9 cellular contexts compared by ENCODE assay signal in the genomic region with DNA sequence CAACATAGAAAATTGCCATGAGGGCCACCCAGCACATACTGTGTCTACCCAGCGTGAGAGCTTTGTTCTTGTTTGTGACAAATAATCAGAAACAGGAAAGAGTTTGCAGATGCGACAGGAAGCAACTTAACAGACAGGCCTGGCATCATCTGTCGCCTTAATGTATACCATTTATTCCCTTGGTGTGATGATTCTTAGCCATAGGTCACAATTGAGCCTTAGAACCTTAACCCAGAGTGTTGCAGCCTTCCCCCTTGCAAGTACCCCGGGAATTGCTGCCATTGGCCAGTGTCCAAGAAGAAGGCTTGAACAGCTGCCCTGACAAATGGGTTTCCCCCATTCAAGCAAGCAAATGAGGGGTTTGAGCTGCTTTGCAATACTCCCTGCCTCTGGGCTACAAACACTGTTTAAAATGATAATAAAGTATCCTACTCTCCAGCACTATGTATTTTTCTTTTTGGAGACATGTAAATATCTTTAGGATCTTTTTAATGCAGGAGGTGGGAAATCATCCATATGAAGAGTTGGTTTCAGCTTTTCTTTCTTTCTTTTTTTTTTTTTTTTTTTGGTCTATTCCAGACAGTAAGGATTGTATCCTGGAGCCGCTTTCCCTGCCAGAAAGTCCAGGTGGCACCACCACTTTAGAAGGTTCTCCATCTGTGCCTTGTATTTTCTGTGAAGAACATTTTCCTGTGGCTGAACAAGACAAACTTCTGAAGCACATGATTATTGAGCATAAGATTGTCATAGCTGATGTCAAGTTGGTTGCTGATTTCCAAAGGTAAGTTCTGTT.
A peak's percentile ranks its signal among the peaks of the same experiment; 100 is the strongest.
DNase-seq lines count a peak whose midpoint lies in the region; ATAC-seq and TF ChIP-seq lines count a peak whose summit lies in the region.
"Had no signal": no experiment of that assay in that cellular context is flagged by ENCODE, and none has a peak within 500 bp of the region (broad histone marks: within the 10 kb centered on the region; RNA-seq: fewer than 3 reads in every experiment).

No MANE protein-coding gene starts in this region.

- CTCF ChIA-PET in A673 (lab: Charles Lee) = no interaction called here
- CTCF ChIA-PET in activated CD8-positive, alpha-beta T cell treated with anti-CD3 and anti-CD28 coated beads for 36 hours (lab: Charles Lee) = no interaction called here
- CTCF ChIA-PET in naive thymus-derived CD4-positive, alpha-beta T cell (lab: Charles Lee) = no interaction called here

- ATAC-seq in GM19395 (IDR thresholded peaks at IDR 0.05; ENCODE audit: unreplicated experiment) (peak; percentile 81), HG03135 (IDR thresholded peaks at IDR 0.05; ENCODE audit: unreplicated experiment) (peak; percentile 71)
- ATAC-seq in activated CD8-positive, alpha-beta T cell treated with anti-CD3 and anti-CD28 coated beads for 36 hours = no peak
- no peak for ATAC-seq in naive thymus-derived CD4-positive, alpha-beta T cell

- DNase-seq in A673 (ENCODE audit: low spot score) = peak; percentile 93
- peak; percentile 97 for DNase-seq in NCI-H748 (lab: John Stamatoyannopoulos, UW; ENCODE audit: unreplicated experiment)
- DNase-seq in activated CD8-positive, alpha-beta T cell treated with anti-CD3 and anti-CD28 coated beads for 36 hours = no peak
- no peak for DNase-seq in KG1 (lab: John Stamatoyannopoulos, UW)
- no peak for DNase-seq in naive thymus-derived CD4-positive, alpha-beta T cell
- no peak for DNase-seq in NCI-H187 treated with DMSO at 0.1 percent for 48 hours (lab: John Stamatoyannopoulos, UW)
- DNase-seq: effector CD8-positive, alpha-beta T cell had no signal

- peak overlapping the region; percentile 12 for H3K27ac ChIP-seq in A673 (ENCODE audit: low read depth, low read length, poor library complexity, severe bottlenecking)
- H3K27ac ChIP-seq in naive thymus-derived CD4-positive, alpha-beta T cell (ENCODE audit: low read depth, low read length) = no peak overlapping the region

- peaks cover 4% of the 10 kb centered on the region for H3K36me3 Mint-ChIP-seq in activated CD8-positive, alpha-beta T cell treated with anti-CD3 and anti-CD28 coated beads for 36 hours (ENCODE audit: low read depth)
- H3K36me3 Mint-ChIP-seq in naive thymus-derived CD4-positive, alpha-beta T cell = peaks cover 0 to 41% (median 13%) of the 10 kb centered on the region in 5 donors

- H3K4me3 Mint-ChIP-seq in activated CD8-positive, alpha-beta T cell treated with anti-CD3 and anti-CD28 coated beads for 36 hours = no peak overlapping the region
- H3K4me3 Mint-ChIP-seq in naive thymus-derived CD4-positive, alpha-beta T cell = no peak overlapping the region

- no peak overlapping the region for H3K4me3 ChIP-seq in A673 (ENCODE audit: low read depth, low read length, poor library complexity, severe bottlenecking)
- no peak overlapping the region for H3K4me3 ChIP-seq in naive thymus-derived CD4-positive, alpha-beta T cell (ENCODE audit: low read length)

- no peaks in the 10 kb centered on the region for H3K9me3 ChIP-seq in A673 (ENCODE audit: low read depth, low read length, poor library complexity, severe bottlenecking)
- H3K9me3 ChIP-seq in naive thymus-derived CD4-positive, alpha-beta T cell (ENCODE audit: control insufficient read depth in 2 of 3, low read length in 3 of 3) = no peaks in the 10 kb centered on the region

- no peaks in the 10 kb centered on the region for H3K36me3 ChIP-seq in A673 (ENCODE audit: insufficient read depth, low read length, poor library complexity, severe bottlenecking)
- H3K36me3 ChIP-seq in naive thymus-derived CD4-positive, alpha-beta T cell (ENCODE audit: control insufficient read depth in 2 of 3, insufficient read depth in 3 of 3, low read length in 3 of 3) = peaks cover 0 to 6% (median 0%) of the 10 kb centered on the region in 3 experiments

- intact Hi-C loops in A673 (cut with micrococcal nuclease; ENCODE audit: unreplicated experiment) = no loop called here
- intact Hi-C loops in activated CD8-positive, alpha-beta T cell treated with anti-CD3 and anti-CD28 coated beads for 36 hours (cut with micrococcal nuclease) = no loop called here
- intact Hi-C loops in naive thymus-derived CD4-positive, alpha-beta T cell (cut with micrococcal nuclease) = no loop called here

- H3K27ac Mint-ChIP-seq in activated CD8-positive, alpha-beta T cell treated with anti-CD3 and anti-CD28 coated beads for 36 hours = no peak overlapping the region
- peak overlapping the region in 1 of 9 donors; percentile 32 for H3K27ac Mint-ChIP-seq in naive thymus-derived CD4-positive, alpha-beta T cell

- H3K4me1 ChIP-seq in A673 (ENCODE audit: insufficient read depth, low read length, poor library complexity, severe bottlenecking) = peaks cover 21% of the 10 kb centered on the region
- peaks cover 0 to 15% of the 10 kb centered on the region in 2 donors for H3K4me1 ChIP-seq in naive thymus-derived CD4-positive, alpha-beta T cell (ENCODE audit: control insufficient read depth in 2 of 2, insufficient read depth in 2 of 2, low read length in 2 of 2)

- no peaks in the 10 kb centered on the region for H3K27me3 ChIP-seq in A673 (replicated peaks; ENCODE audit: insufficient read depth, low read depth, low read length, poor library complexity)
- no peaks in the 10 kb centered on the region for H3K27me3 ChIP-seq in naive thymus-derived CD4-positive, alpha-beta T cell (ENCODE audit: control insufficient read depth in 2 of 2, insufficient read depth in 2 of 2, low read length in 2 of 2)

- H3K27me3 Mint-ChIP-seq in activated CD8-positive, alpha-beta T cell treated with anti-CD3 and anti-CD28 coated beads for 36 hours = no peaks in the 10 kb centered on the region
- no peaks in the 10 kb centered on the region for H3K27me3 Mint-ChIP-seq in naive thymus-derived CD4-positive, alpha-beta T cell

- TF ChIP-seq CTCF in A673 (conservative IDR thresholded peaks at IDR 0.05; ENCODE audit: low read depth, low read length) = no peak
- no peak for TF ChIP-seq CTCF in activated CD8-positive, alpha-beta T cell treated with anti-CD3 and anti-CD28 coated beads for 36 hours (IDR thresholded peaks at IDR 0.05)

- H3K9me3 Mint-ChIP-seq in activated CD8-positive, alpha-beta T cell treated with anti-CD3 and anti-CD28 coated beads for 36 hours = no peaks in the 10 kb centered on the region
- no peaks in the 10 kb centered on the region for H3K9me3 Mint-ChIP-seq in naive thymus-derived CD4-positive, alpha-beta T cell

- no TSS peak for BruUV-seq in A673 (replicated peaks; lab: Mats Ljungman, UMichigan)

- POLR2A ChIA-PET in A673 (lab: Charles Lee; ENCODE audit: low non-redundant PET) = no interaction called here
- POLR2A ChIA-PET in activated CD8-positive, alpha-beta T cell treated with anti-CD3 and anti-CD28 coated beads for 36 hours (lab: Charles Lee) = interaction anchor here (0.6 kb wide), 1 partner anchor 12 kb away, joined by 3 read pairs; no protein-coding TSS in a partner anchor
- POLR2A ChIA-PET in naive thymus-derived CD4-positive, alpha-beta T cell (lab: Charles Lee) = interaction anchor here (0.6 kb wide), 2 partner anchors 119 to 1931 kb away, joined by 4 to 6 read pairs; no protein-coding TSS in a partner anchor

- H3K4me1 Mint-ChIP-seq in activated CD8-positive, alpha-beta T cell treated with anti-CD3 and anti-CD28 coated beads for 36 hours (ENCODE audit: low read depth) = peaks cover 14% of the 10 kb centered on the region
- peaks cover 8 to 28% (median 15%) of the 10 kb centered on the region in 7 donors for H3K4me1 Mint-ChIP-seq in naive thymus-derived CD4-positive, alpha-beta T cell

Comparison
In these comparisons a context has a peak if more than half of its experiments do, and no peak if none do; other contexts are left out.
1. DNase-seq: peak in A673 (single experiment) and NCI-H748 (single experiment); none in activated CD8-positive, alpha-beta T cell treated with anti-CD3 and anti-CD28 coated beads for 36 hours (single experiment), KG1 (single experiment), naive thymus-derived CD4-positive, alpha-beta T cell (0 of 9) and NCI-H187 treated with DMSO at 0.1 percent for 48 hours (single experiment).
2. ATAC-seq: peak in GM19395 (single experiment) and HG03135 (single experiment); none in activated CD8-positive, alpha-beta T cell treated with anti-CD3 and anti-CD28 coated beads for 36 hours (single experiment) and naive thymus-derived CD4-positive, alpha-beta T cell (single experiment).